Comparison of ENCODE assay signal across 33 cellular contexts in genomic region chr7:144955422-144955821, GRCh38.
"Had no signal": no experiment of that assay in that cellular context is flagged by ENCODE, and none has a peak within 500 bp of the region (broad histone marks: within the 10 kb centered on the region; RNA-seq: fewer than 3 reads in every experiment).

No MANE protein-coding gene starts in this region.

- DNase-seq: activated effector memory CD4-positive, alpha-beta T cell treated with anti-CD3 and anti-CD28 coated beads, Interleukin-2, amount 50 U/mL, for 16 hours; activated effector memory CD4-positive, alpha-beta T cell treated with Interleukin-2 at 50 U/mL for 16 hours; activated gamma-delta T cell; activated gamma-delta T cell treated with Interleukin-2 at 50 U/mL for 16 hours; activated naive CD4-positive, alpha-beta T cell; activated naive CD4-positive, alpha-beta T cell treated with anti-CD3 and anti-CD28 coated beads for 36 hours; activated naive CD4-positive, alpha-beta T cell treated with anti-CD3 and anti-CD28 coated beads, Interleukin-2, amount 10 ng/mL, durations not matched to agents 7 days and 5 days; activated naive CD4-positive, alpha-beta T cell treated with anti-CD3 and anti-CD28 coated beads, Interleukin-2, amount 50 U/mL, for 16 hours; activated naive CD4-positive, alpha-beta T cell treated with Interleukin-2 at 50 U/mL for 16 hours; activated naive CD8-positive, alpha-beta T cell treated with anti-CD3 and anti-CD28 coated beads for 36 hours; activated naive CD8-positive, alpha-beta T cell treated with anti-CD3 and anti-CD28 coated beads, Interleukin-2, amount 10 ng/mL, durations not matched to agents 7 days and 5 days; activated naive CD8-positive, alpha-beta T cell treated with anti-CD3 and anti-CD28 coated beads, Interleukin-2, amount 50 U/mL, for 24 hours; activated T-cell treated with anti-CD3 and anti-CD28 coated beads, Interleukin-2, amount 50 U/mL, for 24 hours; activated T-cell treated with anti-CD3 and anti-CD28 coated beads, Interleukin-2, amount 50 U/mL, for 4 hours; activated T-cell treated with anti-CD3 and anti-CD28 coated beads, Interleukin-2, amount 50 U/mL, for 48 hours; activated T-cell treated with anti-CD3 and anti-CD28 coated beads, Interleukin-2, amount 50 U/mL, for 72 hours; adrenal gland; amniotic stem cell; amygdala; anterior cingulate cortex; aorta; body of pancreas; brain microvascular endothelial cell; caudate nucleus; central memory CD4-positive, alpha-beta T cell; cerebellar nuclear complex had no signal

- H3K36me3 Mint-ChIP-seq: activated naive CD4-positive, alpha-beta T cell treated with anti-CD3 and anti-CD28 coated beads, Interleukin-2, amount 10 ng/mL, durations not matched to agents 7 days and 5 days; activated naive CD4-positive, alpha-beta T cell treated with anti-CD3 and anti-CD28 coated beads, Interleukin-2, amount 50 U/mL, for 24 hours; activated naive CD8-positive, alpha-beta T cell treated with anti-CD3 and anti-CD28 coated beads for 36 hours; activated naive CD8-positive, alpha-beta T cell treated with anti-CD3 and anti-CD28 coated beads, Interleukin-2, amount 10 ng/mL, durations not matched to agents 7 days and 5 days; brain had no signal

- H3K9me3 Mint-ChIP-seq: activated naive CD4-positive, alpha-beta T cell treated with anti-CD3 and anti-CD28 coated beads, Interleukin-2, amount 10 ng/mL, durations not matched to agents 7 days and 5 days; activated T-helper 1 cell treated with anti-CD3 and anti-CD28 coated beads, Interleukin-12 subunit alpha, Interleukin-12 subunit beta, Interleukin-2, Interleukin-4 antibody, amounts not matched to agents 30 ng/mL and 10 ng/mL and 1 ng/mL, durations not matched to agents 14 hours and 24 hours and 36 hours; activated T-helper 2 cell treated with anti-CD3 and anti-CD28 coated beads, Interferon-gamma antibody, Interleukin-2, Interleukin-4, amounts not matched to agents 10 μg/mL and 5 μg/mL and 100 μg/mL, durations not matched to agents 14 hours and 24 hours and 36 hours had no signal

- H3K4me3 Mint-ChIP-seq: activated naive CD4-positive, alpha-beta T cell treated with anti-CD3 and anti-CD28 coated beads for 36 hours; activated naive CD4-positive, alpha-beta T cell treated with anti-CD3 and anti-CD28 coated beads, Interleukin-2, amount 10 ng/mL, durations not matched to agents 7 days and 5 days; activated naive CD4-positive, alpha-beta T cell treated with anti-CD3 and anti-CD28 coated beads, Interleukin-2, amount 50 U/mL, for 24 hours; activated naive CD8-positive, alpha-beta T cell; activated naive CD8-positive, alpha-beta T cell treated with anti-CD3 and anti-CD28 coated beads for 36 hours; activated naive CD8-positive, alpha-beta T cell treated with anti-CD3 and anti-CD28 coated beads, Interleukin-2, amount 10 ng/mL, durations not matched to agents 7 days and 5 days; activated naive CD8-positive, alpha-beta T cell treated with anti-CD3 and anti-CD28 coated beads, Interleukin-2, amount 50 U/mL, for 24 hours; activated T-cell treated with anti-CD3 and anti-CD28 coated beads, Interleukin-2, amount 50 U/mL, for 24 hours; activated T-cell treated with anti-CD3 and anti-CD28 coated beads, Interleukin-2, amount 50 U/mL, for 4 hours; activated T-cell treated with anti-CD3 and anti-CD28 coated beads, Interleukin-2, amount 50 U/mL, for 72 hours; activated T-helper 1 cell treated with anti-CD3 and anti-CD28 coated beads, Interleukin-12 subunit alpha, Interleukin-12 subunit beta, Interleukin-2, Interleukin-4 antibody, amounts not matched to agents 30 ng/mL and 10 ng/mL and 1 ng/mL, durations not matched to agents 14 hours and 24 hours and 36 hours; brain; central memory CD8-positive, alpha-beta T cell had no signal

- H3K27ac Mint-ChIP-seq: activated naive CD4-positive, alpha-beta T cell treated with anti-CD3 and anti-CD28 coated beads for 36 hours; activated naive CD4-positive, alpha-beta T cell treated with anti-CD3 and anti-CD28 coated beads, Interleukin-2, amount 10 ng/mL, durations not matched to agents 7 days and 5 days; activated naive CD4-positive, alpha-beta T cell treated with anti-CD3 and anti-CD28 coated beads, Interleukin-2, amount 50 U/mL, for 24 hours; activated naive CD4-positive, alpha-beta T cell treated with anti-CD3 and anti-CD28 coated beads, Interleukin-2, amount 50 U/mL, for 72 hours; activated naive CD8-positive, alpha-beta T cell; activated naive CD8-positive, alpha-beta T cell treated with anti-CD3 and anti-CD28 coated beads for 36 hours; activated naive CD8-positive, alpha-beta T cell treated with anti-CD3 and anti-CD28 coated beads, Interleukin-2, amount 10 ng/mL, durations not matched to agents 7 days and 5 days; activated naive CD8-positive, alpha-beta T cell treated with anti-CD3 and anti-CD28 coated beads, Interleukin-2, amount 50 U/mL, for 24 hours; activated T-cell treated with anti-CD3 and anti-CD28 coated beads, Interleukin-2, amount 50 U/mL, for 24 hours; activated T-cell treated with anti-CD3 and anti-CD28 coated beads, Interleukin-2, amount 50 U/mL, for 72 hours; activated T-helper 1 cell treated with anti-CD3 and anti-CD28 coated beads, Interleukin-12 subunit alpha, Interleukin-12 subunit beta, Interleukin-2, Interleukin-4 antibody, amounts not matched to agents 30 ng/mL and 10 ng/mL and 1 ng/mL, durations not matched to agents 14 hours and 24 hours and 36 hours; activated T-helper 2 cell treated with anti-CD3 and anti-CD28 coated beads, Interferon-gamma antibody, Interleukin-2, Interleukin-4, amounts not matched to agents 10 μg/mL and 5 μg/mL and 100 μg/mL, durations not matched to agents 14 hours and 24 hours and 36 hours; brain had no signal

- ATAC-seq: activated naive CD8-positive, alpha-beta T cell treated with anti-CD3 and anti-CD28 coated beads, Interleukin-2, amount 50 U/mL, for 24 hours; activated T-cell treated with anti-CD3 and anti-CD28 coated beads, Interleukin-2, amount 50 U/mL, for 4 hours; activated T-cell treated with anti-CD3 and anti-CD28 coated beads, Interleukin-2, amount 50 U/mL, for 72 hours; body of pancreas had no signal

- H3K4me1 Mint-ChIP-seq: activated naive CD4-positive, alpha-beta T cell treated with anti-CD3 and anti-CD28 coated beads, Interleukin-2, amount 10 ng/mL, durations not matched to agents 7 days and 5 days; activated naive CD4-positive, alpha-beta T cell treated with anti-CD3 and anti-CD28 coated beads, Interleukin-2, amount 50 U/mL, for 24 hours; activated naive CD8-positive, alpha-beta T cell treated with anti-CD3 and anti-CD28 coated beads for 36 hours; activated naive CD8-positive, alpha-beta T cell treated with anti-CD3 and anti-CD28 coated beads, Interleukin-2, amount 10 ng/mL, durations not matched to agents 7 days and 5 days; activated naive CD8-positive, alpha-beta T cell treated with anti-CD3 and anti-CD28 coated beads, Interleukin-2, amount 50 U/mL, for 24 hours; central memory CD8-positive, alpha-beta T cell had no signal

- H3K27me3 Mint-ChIP-seq: activated naive CD4-positive, alpha-beta T cell treated with anti-CD3 and anti-CD28 coated beads, Interleukin-2, amount 10 ng/mL, durations not matched to agents 7 days and 5 days; activated naive CD4-positive, alpha-beta T cell treated with anti-CD3 and anti-CD28 coated beads, Interleukin-2, amount 50 U/mL, for 24 hours; activated naive CD8-positive, alpha-beta T cell; activated naive CD8-positive, alpha-beta T cell treated with anti-CD3 and anti-CD28 coated beads for 36 hours; activated naive CD8-positive, alpha-beta T cell treated with anti-CD3 and anti-CD28 coated beads, Interleukin-2, amount 10 ng/mL, durations not matched to agents 7 days and 5 days; activated naive CD8-positive, alpha-beta T cell treated with anti-CD3 and anti-CD28 coated beads, Interleukin-2, amount 50 U/mL, for 24 hours; activated T-cell treated with anti-CD3 and anti-CD28 coated beads, Interleukin-2, amount 50 U/mL, for 24 hours; central memory CD8-positive, alpha-beta T cell had no signal
